25 cellular contexts compared by ENCODE assay signal in the genomic region with DNA sequence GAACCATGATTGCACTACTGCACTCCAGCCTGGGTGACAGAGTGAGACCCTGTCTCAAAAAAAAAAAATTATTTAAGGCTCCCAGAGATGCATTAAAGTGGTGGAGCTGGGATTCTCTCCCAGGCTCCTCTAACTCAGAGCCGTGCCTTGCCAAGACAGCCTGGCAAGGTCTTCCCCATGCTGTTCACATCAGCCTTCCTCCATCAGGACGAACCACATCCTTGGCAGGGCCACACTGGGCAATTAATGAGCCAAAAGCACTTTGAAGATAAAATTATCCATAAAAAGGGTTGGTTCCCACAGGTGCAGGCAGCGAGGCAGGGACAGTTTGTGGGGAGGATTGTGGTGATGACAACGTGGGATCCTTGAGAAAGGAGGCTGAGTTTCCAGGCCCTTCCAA. TPM values are rescaled to one million over a fixed set of nuclear protein-coding genes. Genes with fewer than 3 reads are reported as not detected.
DNase-seq lines count a peak whose midpoint lies in the region; ATAC-seq, FAIRE-seq and TF ChIP-seq lines count a peak whose summit lies in the region.
"Had no signal": no experiment of that assay in that cellular context is flagged by ENCODE, and none has a peak within 500 bp of the region (broad histone marks: within the 10 kb centered on the region; RNA-seq: fewer than 3 reads in every experiment).

No MANE protein-coding gene starts in this region.

- H4K20me1 ChIP-seq in K562 (replicated peaks; ENCODE audit: control insufficient read depth, insufficient read depth, low read length), result no peaks in the 10 kb centered on the region

- H3K27me3 ChIP-seq in left ventricle myocardium inferior (ENCODE audit: low read depth) (peaks cover 43% of the 10 kb centered on the region), K562 (ENCODE audit: control insufficient read depth in 2 of 2, insufficient read depth in 2 of 2, low read length in 2 of 2) (peaks cover 10 to 21% of the 10 kb centered on the region in 2 experiments; a peak in 4 of 5 replicates), ovary (no peaks in the 10 kb centered on the region), vagina (no peaks in the 10 kb centered on the region), BE2C (peaks cover 20% of the 10 kb centered on the region)

- 0% methylated on average over 4 of the region's 4 CpGs for WGBS in K562 (ENCODE audit: insufficient coverage, low coverage, missing lambda C conversion rate)
- 4 to 12% (median 12%) methylated on average over 4 of the region's 4 CpGs for WGBS in ovary, 3 donors

- H3K4me1 ChIP-seq in left ventricle myocardium inferior (no peaks in the 10 kb centered on the region), K562 (replicated peaks in 1 of 2; ENCODE audit: control insufficient read depth in 2 of 2, insufficient read depth in 2 of 2, low read length in 2 of 2) (peaks cover 0 to 6% of the 10 kb centered on the region in 2 experiments; a peak in 1 of 5 replicates), ovary (ENCODE audit: insufficient read depth) (peaks cover 3% of the 10 kb centered on the region), vagina (no peaks in the 10 kb centered on the region), BE2C (no peaks in the 10 kb centered on the region)

- no peak for DNase-seq in left cardiac atrium
- no peak for DNase-seq in left ventricle myocardium inferior
- no peak for DNase-seq in K562 (ENCODE audit: extremely low read depth in 1 of 4, low spot score in 3 of 4)
- DNase-seq in ovary, result peak in 4 of 5 donors; percentile 35 to 59 (median 45)
- DNase-seq in vagina (ENCODE audit: extremely low spot score in 2 of 2), result no peak
- no peak for DNase-seq in activated CD8-positive, alpha-beta memory T cell treated with anti-CD3 and anti-CD28 coated beads, Interleukin-2, amount 50 U/mL, for 48 hours
- DNase-seq in BE2C, result no peak
- DNase-seq in effector CD4-positive, alpha-beta T cell, result no peak
- DNase-seq: AML-193, MM.1S, NCI-H1092, NCI-H1436, NCI-H187 treated with DMSO at 0.1 percent for 48 hours, NCI-H2107, NCI-H510A treated with DMSO at 0.1 percent for 48 hours, NCI-H774, OCI-M1, SHP77, SW 1271 had no signal

- TF ChIP-seq POLR2A in K562 (conservative IDR thresholded peaks at IDR 0.05) (no peak), ovary (IDR thresholded peaks at IDR 0.05) (no peak), vagina (IDR thresholded peaks at IDR 0.05) (no peak)

- in situ Hi-C loops in K562 (cut with MboI), result no loop called here

- no peak overlapping the region for H2AFZ ChIP-seq in K562 (ENCODE audit: low read depth, low read length)

- no peak for FAIRE-seq in K562 (lab: Jason Lieb, UNC)
- FAIRE-seq: H54 had no signal

- peak overlapping the region; percentile 47; the same call in 1 of the 2 replicates for H3K4me2 ChIP-seq in K562 (ENCODE audit: insufficient read depth, low read length)

- H3K9me3 ChIP-seq in left ventricle myocardium inferior (replicated peaks) (no peaks in the 10 kb centered on the region), K562 (replicated peaks; ENCODE audit: control insufficient read depth, insufficient read depth, low read depth, low read length) (no peaks in the 10 kb centered on the region; the same call in 1 of the 2 replicates), ovary (peaks cover 0 to 3% of the 10 kb centered on the region in 2 donors), vagina (no peaks in the 10 kb centered on the region), BE2C (no peaks in the 10 kb centered on the region; the same call in 1 of the 2 replicates)

- ATAC-seq in left cardiac atrium, result peak; percentile 14 to 54
- ATAC-seq in K562, result no peak

- no peak for TF ChIP-seq EP300 in K562 (IDR thresholded peaks at IDR 0.05; ENCODE audit: low read length)
- TF ChIP-seq EP300 in ovary (IDR thresholded peaks at IDR 0.05), result no peak

- H3K4me3 ChIP-seq in left ventricle myocardium inferior (no peak overlapping the region), K562 (no peak overlapping the region), ovary (no peak overlapping the region), vagina (no peak overlapping the region), BE2C (ENCODE audit: low read depth, low read length) (no peak overlapping the region)
- H3K4me3 ChIP-seq: SK-N-MC had no signal

- CTCF ChIA-PET in K562 (lab: Yijun Ruan, JAX; ENCODE audit: low intra/inter-chr PET ratio), result interaction anchor here (0.6 kb wide), 1 partner anchor 80 kb away, joined by 4 read pairs; no protein-coding TSS in a partner anchor

- TF ChIP-seq RAD21 in K562 (CRISPR knock-in tag; conservative IDR thresholded peaks at IDR 0.05 in 1 of 2, IDR thresholded peaks at IDR 0.05 in 1 of 2), result no peak

- H3K79me2 ChIP-seq in K562 (ENCODE audit: control insufficient read depth, insufficient read depth, low read length), result no peaks in the 10 kb centered on the region

- no TSS peak for BruUV-seq in K562 (replicated peaks; lab: Mats Ljungman, UMichigan)

- intact Hi-C loops in left cardiac atrium (cut with DNase I), result no loop called here
- intact Hi-C loops in left ventricle myocardium inferior (cut with micrococcal nuclease), result no loop called here
- intact Hi-C loops in K562 (cut with micrococcal nuclease), result loop anchor here (5.0 kb wide), 1 partner anchor 207 kb away; no protein-coding TSS in a partner anchor
- intact Hi-C loops in ovary (cut with DNase I), result no loop called here
- intact Hi-C loops in vagina (cut with DNase I), result no loop called here

- TF ChIP-seq CTCF in left ventricle myocardium inferior (IDR thresholded peaks at IDR 0.05; ENCODE audit: borderline replicate concordance) (no peak), K562 (IDR thresholded peaks at IDR 0.05 in 2 of 3, conservative IDR thresholded peaks at IDR 0.05 in 1 of 3; ENCODE audit: insufficient read depth in 2 of 3, low read depth in 1 of 3, low read length in 3 of 3) (no peak), ovary (IDR thresholded peaks at IDR 0.05) (no peak), vagina (IDR thresholded peaks at IDR 0.05) (no peak), BE2C (IDR thresholded peaks at IDR 0.05; ENCODE audit: low read depth, low read length) (no peak)

- no peaks in the 10 kb centered on the region for H3K36me3 ChIP-seq in left ventricle myocardium inferior
- H3K36me3 ChIP-seq in K562 (ENCODE audit: control insufficient read depth, insufficient read depth, low read length), result no peaks in the 10 kb centered on the region
- H3K36me3 ChIP-seq in ovary, result no peaks in the 10 kb centered on the region
- no peaks in the 10 kb centered on the region for H3K36me3 ChIP-seq in vagina
- no peaks in the 10 kb centered on the region for H3K36me3 ChIP-seq in BE2C

- POLR2A ChIA-PET in K562 (lab: Yijun Ruan, JAX), result interaction anchor here (0.6 to 1.0 kb wide), 2 partner anchors 9 to 558 kb away, joined by 4 read pairs; no protein-coding TSS in a partner anchor

- no peaks in the 10 kb centered on the region for H3K9me1 ChIP-seq in K562 (ENCODE audit: control insufficient read depth, insufficient read depth, low read length)

- no peak overlapping the region for H3K9ac ChIP-seq in K562 (ENCODE audit: insufficient read depth in 1 of 2, low read depth in 2 of 2, low read length in 2 of 2)

- H3K27ac ChIP-seq in left ventricle myocardium inferior (replicated peaks) (no peak overlapping the region), K562 (ENCODE audit: extremely low read depth, low read depth, low read length) (no peak overlapping the region), ovary (peak overlapping the region; percentile 42 to 72), vagina (peak overlapping the region; percentile 83)
- H3K27ac ChIP-seq: SK-N-MC had no signal

RNA-seq across cellular contexts. Expression of gene BBS2, which starts 19.8 kb away (rescaled TPM):
- total RNA-seq in left cardiac atrium, result 10 to 100 TPM; 39.4 to 55.0 TPM
- total RNA-seq in left ventricle myocardium inferior, result 48.7 TPM
- 12.0 and 37.2 TPM in 2 replicates for total RNA-seq in K562 (2011; cell fraction: chromatin; rRNA removed; ENCODE audit: low replicate concordance)
- 6.0 and 12.2 TPM in 2 replicates for total RNA-seq in K562 (2011; cell fraction: nucleolus; rRNA removed)
- 9.2 and 12.9 TPM in 2 replicates for total RNA-seq in K562 (2011; cell fraction: nucleoplasm; rRNA removed)
- 7.6 and 7.9 TPM in 2 replicates for total RNA-seq in K562 (2014; rRNA removed)
- total RNA-seq in K562 (2014; rRNA removed; fragmentation: Illumina TruSeq; extraction: Trizol), result 10.6 and 12.2 TPM in 2 replicates
- 10.9 and 12.3 TPM in 2 replicates for total RNA-seq in K562 (2015; rRNA removed; fragmentation: Illumina TruSeq; extraction: Trizol)
- 6.8 and 7.2 TPM in 2 replicates for total RNA-seq in K562 (2021)
- polyA plus RNA-seq in K562 (2011; rRNA removed), result 22.7 and 29.1 TPM in 2 replicates
- polyA plus RNA-seq in K562 (2011; cell fraction: cytosol; rRNA removed), result 7.8 and 14.4 TPM in 2 replicates
- 36.2 and 69.5 TPM in 2 replicates for polyA plus RNA-seq in K562 (2011; cell fraction: nucleus; rRNA removed)
- polyA plus RNA-seq in K562 (2012), result 8.7 and 16.2 TPM in 2 replicates
- 7.4 and 10.2 TPM in 2 replicates for polyA plus RNA-seq in K562 (2014; fragmentation: Illumina TruSeq; extraction: Trizol)
- 1 to 10 TPM; 4.2 to 4.4 TPM for polyA plus RNA-seq in K562 (2014; fragmentation: Nextera tagmentation; extraction: Ambion mirVana)
- polyA plus RNA-seq in K562 (2014; rRNA removed), result 13.3 and 15.4 TPM in 2 replicates
- 13.0 and 17.0 TPM in 2 replicates for polyA minus RNA-seq in K562 (2011; rRNA and poly(A)+ RNA removed)
- 6.9 and 8.6 TPM in 2 replicates for polyA minus RNA-seq in K562 (2011; cell fraction: cytosol; rRNA and poly(A)+ RNA removed)
- polyA minus RNA-seq in K562 (2011; cell fraction: nucleus; rRNA and poly(A)+ RNA removed), result 7.1 and 24.4 TPM in 2 replicates
- total RNA-seq in ovary, result 10 to 100 TPM; 50.4 to 86.2 (median 67.1) TPM
- 10 to 100 TPM; 47.9 to 81.0 TPM for polyA plus RNA-seq in ovary
- 89.9 TPM for total RNA-seq in vagina
- polyA plus RNA-seq in BE2C (2012; ENCODE audit: insufficient read depth, insufficient read length, low read depth), result 13.4 TPM

RNA-seq across cellular contexts. Expression of gene MT4, which starts 25.2 kb away (rescaled TPM):
- total RNA-seq in left cardiac atrium (not detected), left ventricle myocardium inferior (not detected), K562 (2014; rRNA removed) (not detected in 2 replicates), K562 (2014; rRNA removed; fragmentation: Illumina TruSeq; extraction: Trizol) (not detected in 2 replicates), K562 (2015; rRNA removed; fragmentation: Illumina TruSeq; extraction: Trizol) (not detected in 2 replicates), K562 (2021) (not detected in 2 replicates), ovary (not detected), vagina (25.8 TPM)
- not detected in 2 replicates for total RNA-seq in K562 (2011; cell fraction: chromatin; rRNA removed; ENCODE audit: low replicate concordance)
- total RNA-seq in K562 (2011; cell fraction: nucleolus; rRNA removed), result not detected in 2 replicates
- not detected in 2 replicates for total RNA-seq in K562 (2011; cell fraction: nucleoplasm; rRNA removed)
- polyA plus RNA-seq in K562 (2011; rRNA removed) (not detected in 2 replicates), K562 (2014; fragmentation: Illumina TruSeq; extraction: Trizol) (not detected in 2 replicates), K562 (2014; fragmentation: Nextera tagmentation; extraction: Ambion mirVana) (not detected), K562 (2014; rRNA removed) (not detected in 2 replicates), ovary (not detected)
- polyA plus RNA-seq in K562 (2011; cell fraction: cytosol; rRNA removed), result not detected in 2 replicates
- not detected in 2 replicates for polyA plus RNA-seq in K562 (2011; cell fraction: nucleus; rRNA removed)
- polyA plus RNA-seq in K562 (2012), result 1.7 TPM in 1 of 2 replicates, not detected in the other
- polyA minus RNA-seq in K562 (2011; rRNA and poly(A)+ RNA removed), result not detected in 2 replicates
- not detected in 2 replicates for polyA minus RNA-seq in K562 (2011; cell fraction: cytosol; rRNA and poly(A)+ RNA removed)
- polyA minus RNA-seq in K562 (2011; cell fraction: nucleus; rRNA and poly(A)+ RNA removed), result not detected in 2 replicates
- not detected for polyA plus RNA-seq in BE2C (2012; ENCODE audit: insufficient read depth, insufficient read length, low read depth)
- total RNA-seq: A172, LHCN-M2 had no signal
- polyA plus RNA-seq: AG04450, CD14-positive monocyte had no signal

RNA-seq across cellular contexts. Expression of gene MT3, which starts 49.7 kb away (rescaled TPM):
- total RNA-seq in left cardiac atrium (10 to 100 TPM in 1 of 2 donors, 1 to 10 TPM in 1; 8.2 to 11.5 TPM), left ventricle myocardium inferior (4.1 TPM), K562 (2014; rRNA removed) (not detected in 2 replicates), K562 (2014; rRNA removed; fragmentation: Illumina TruSeq; extraction: Trizol) (not detected in 2 replicates), K562 (2015; rRNA removed; fragmentation: Illumina TruSeq; extraction: Trizol) (not detected in 2 replicates), K562 (2021) (not detected in 2 replicates), ovary (1 to 10 TPM in 3 of 7 donors, under 1 TPM in 1, not detected in 3; 0.53 to 4.8 (median 1.5) TPM), vagina (12.8 TPM)
- not detected in 2 replicates for total RNA-seq in K562 (2011; cell fraction: chromatin; rRNA removed; ENCODE audit: low replicate concordance)
- not detected in 2 replicates for total RNA-seq in K562 (2011; cell fraction: nucleolus; rRNA removed)
- not detected in 2 replicates for total RNA-seq in K562 (2011; cell fraction: nucleoplasm; rRNA removed)
- polyA plus RNA-seq in K562 (2011; rRNA removed) (not detected in 2 replicates), K562 (2014; fragmentation: Illumina TruSeq; extraction: Trizol) (not detected in 2 replicates), K562 (2014; fragmentation: Nextera tagmentation; extraction: Ambion mirVana) (not detected), K562 (2014; rRNA removed) (not detected in 2 replicates), ovary (1 to 10 TPM in 1 of 2 donors, under 1 TPM in 1; 0.68 to 1.6 TPM)
- polyA plus RNA-seq in K562 (2011; cell fraction: cytosol; rRNA removed), result not detected in 2 replicates
- polyA plus RNA-seq in K562 (2011; cell fraction: nucleus; rRNA removed), result not detected in 2 replicates
- not detected in 2 replicates for polyA plus RNA-seq in K562 (2012)
- not detected in 2 replicates for polyA minus RNA-seq in K562 (2011; rRNA and poly(A)+ RNA removed)
- not detected in 2 replicates for polyA minus RNA-seq in K562 (2011; cell fraction: cytosol; rRNA and poly(A)+ RNA removed)
- not detected in 2 replicates for polyA minus RNA-seq in K562 (2011; cell fraction: nucleus; rRNA and poly(A)+ RNA removed)
- polyA plus RNA-seq in BE2C (2012; ENCODE audit: insufficient read depth, insufficient read length, low read depth), result not detected
- total RNA-seq: A172, LHCN-M2 had no signal
- polyA plus RNA-seq: AG04450, CD14-positive monocyte had no signal

Comparison
In these comparisons a context has a peak if more than half of its experiments do, and no peak if none do; other contexts are left out.
1. DNase-seq: peak in ovary (4 of 5); none in left cardiac atrium (single experiment), left ventricle myocardium inferior (single experiment), K562 (0 of 4), vagina (0 of 2), activated CD8-positive, alpha-beta memory T cell treated with anti-CD3 and anti-CD28 coated beads, Interleukin-2, amount 50 U/mL, for 48 hours (single experiment), BE2C (single experiment) and effector CD4-positive, alpha-beta T cell (single experiment).
2. H3K27ac ChIP-seq: peak in ovary (2 of 2) and vagina (single experiment); none in left ventricle myocardium inferior (single experiment) and K562 (single experiment).
3. RNA of gene MT4, which starts 25.2 kb away (total RNA-seq): 25.8 TPM in vagina (single experiment); not detected in left cardiac atrium, not detected in left ventricle myocardium inferior (single experiment), not detected in K562 and not detected in ovary; every median in the first group is over 10 times any median in the second.